12 cellular contexts compared by ENCODE assay signal in the genomic region with DNA sequence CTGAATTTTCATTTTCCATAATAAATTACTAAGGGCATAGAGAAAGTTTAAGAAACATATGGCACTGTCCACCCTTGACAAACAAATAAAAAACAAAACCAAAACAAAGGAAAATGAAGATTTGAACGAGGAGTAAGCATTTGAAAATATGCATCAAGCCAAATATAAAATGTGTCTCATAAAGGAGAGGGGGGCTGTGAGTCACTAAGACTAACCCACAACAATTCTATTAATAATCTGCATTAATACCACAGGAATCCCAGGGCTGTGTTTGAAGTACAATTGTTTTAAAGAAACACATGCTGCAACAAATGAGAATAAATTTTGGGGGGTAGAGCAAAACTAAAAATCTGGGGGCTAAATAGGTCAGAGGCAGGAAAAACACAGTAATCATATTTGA. TPM values are rescaled to one million over a fixed set of nuclear protein-coding genes. Genes with fewer than 3 reads are reported as not detected.
DNase-seq lines count a peak whose midpoint lies in the region; ATAC-seq, FAIRE-seq and TF ChIP-seq lines count a peak whose summit lies in the region.
"Had no signal": no experiment of that assay in that cellular context is flagged by ENCODE, and none has a peak within 500 bp of the region (broad histone marks: within the 10 kb centered on the region; RNA-seq: fewer than 3 reads in every experiment).

No MANE protein-coding gene starts in this region.

- in situ Hi-C loops in GM12878 (cut with MboI): no loop called here

- CTCF ChIA-PET in OCI-LY7 (lab: Charles Lee; ENCODE audit: unreplicated experiment) (no interaction called here), GM12878 (lab: Yijun Ruan, JAX) (no interaction called here)

- H3K4me3 ChIP-seq in OCI-LY7 (ENCODE audit: low read depth, low read length, poor library complexity, severe bottlenecking): no peak overlapping the region
- H3K4me3 ChIP-seq in GM12878: no peak overlapping the region
- H3K4me3 ChIP-seq: dorsolateral prefrontal cortex, left lung, thoracic aorta had no signal

- no peaks in the 10 kb centered on the region for H3K79me2 ChIP-seq in OCI-LY7 (ENCODE audit: insufficient read depth, low read depth, low read length)
- H3K79me2 ChIP-seq in GM12878 (ENCODE audit: control insufficient read depth, insufficient read depth, low read length): no peaks in the 10 kb centered on the region

- 0% methylated on average over 1 of the region's 1 CpG for WGBS in GM12878 (ENCODE audit: insufficient coverage, insufficient replicate concordance, low lambda C conversion rate, missing lambda C conversion rate)

- no peak overlapping the region for H3K4me2 ChIP-seq in OCI-LY7 (ENCODE audit: low read length)
- no peak overlapping the region for H3K4me2 ChIP-seq in GM12878 (ENCODE audit: control insufficient read depth, insufficient read depth)

- no peaks in the 10 kb centered on the region for H3K9me2 ChIP-seq in OCI-LY7 (ENCODE audit: insufficient read depth, low read length)

- DNase-seq in ELR (ENCODE audit: low read depth) (peak; percentile 79), OCI-LY7 (ENCODE audit: low spot score) (no peak), GM12878 (ENCODE audit: low read depth, low spot score) (no peak), renal cortical epithelial cell (ENCODE audit: low read depth) (peak; percentile 14), NCI-H526 treated with DMSO at 0.1 percent for 48 hours (lab: John Stamatoyannopoulos, UW) (no peak), epidermal melanocyte (ENCODE audit: insufficient read length, low spot score) (no peak)
- DNase-seq: activated naive CD4-positive, alpha-beta T cell treated with anti-CD3 and anti-CD28 coated beads, Interleukin-2, amount 50 U/mL, for 16 hours; dorsolateral prefrontal cortex; left lung; T-helper 1 cell had no signal

- no peaks in the 10 kb centered on the region for H4K20me1 ChIP-seq in OCI-LY7 (ENCODE audit: insufficient read depth, low read length)
- no peaks in the 10 kb centered on the region for H4K20me1 ChIP-seq in GM12878 (ENCODE audit: control insufficient read depth, insufficient read depth)

- RAD21 ChIA-PET in GM12878 (lab: Charles Lee; ENCODE audit: unreplicated experiment): interaction anchor here (1.2 kb wide), 1 partner anchor 9 kb away, joined by 3 read pairs; no protein-coding TSS in a partner anchor

- TF ChIP-seq CTCF in OCI-LY7 (conservative IDR thresholded peaks at IDR 0.05; ENCODE audit: low read length): no peak
- no peak for TF ChIP-seq CTCF in GM12878 (IDR thresholded peaks at IDR 0.05 in 2 of 3, conservative IDR thresholded peaks at IDR 0.05 in 1 of 3; ENCODE audit: control insufficient read depth in 2 of 3, extremely low read depth in 1 of 3, insufficient read depth in 1 of 3, low read depth in 3 of 3, low read length in 3 of 3)

- no peaks in the 10 kb centered on the region for H3K27me3 ChIP-seq in GM12878 (replicated peaks in 1 of 2; ENCODE audit: control insufficient read depth in 2 of 2, insufficient read depth in 2 of 2, low read length in 1 of 2)
- H3K27me3 ChIP-seq: dorsolateral prefrontal cortex, left lung had no signal

- intact Hi-C loops in OCI-LY7 (cut with micrococcal nuclease; ENCODE audit: unreplicated experiment): no loop called here
- intact Hi-C loops in GM12878 (cut with micrococcal nuclease; ENCODE audit: unreplicated experiment): no loop called here

- TF ChIP-seq POLR2A in GM12878 (IDR thresholded peaks at IDR 0.05; ENCODE audit: low read depth, low read length): no peak

- peaks cover 10% of the 10 kb centered on the region; the same call in 1 of the 2 replicates for H3K9me3 ChIP-seq in OCI-LY7 (ENCODE audit: low read length)
- no peaks in the 10 kb centered on the region; the same call in 1 of the 3 replicates for H3K9me3 ChIP-seq in GM12878 (replicated peaks; ENCODE audit: control insufficient read depth, insufficient read depth, low read length)
- H3K9me3 ChIP-seq: left lung, thoracic aorta had no signal

- H3K4me1 ChIP-seq in OCI-LY7 (ENCODE audit: insufficient read depth, low read length, poor library complexity, severe bottlenecking) (peaks cover 23% of the 10 kb centered on the region), GM12878 (ENCODE audit: control insufficient read depth, insufficient read depth, low read length) (no peaks in the 10 kb centered on the region)

- no TSS peak for BruUV-seq in OCI-LY7 (replicated peaks; lab: Mats Ljungman, UMichigan)
- BruUV-seq in GM12878 (replicated peaks; lab: Mats Ljungman, UMichigan): no TSS peak

- H3K27ac ChIP-seq in OCI-LY7 (ENCODE audit: low read depth, low read length, poor library complexity, severe bottlenecking): no peak overlapping the region
- no peak overlapping the region for H3K27ac ChIP-seq in GM12878 (ENCODE audit: control insufficient read depth, insufficient read depth)
- H3K27ac ChIP-seq: dorsolateral prefrontal cortex, left lung, thoracic aorta had no signal

- POLR2A ChIA-PET in OCI-LY7 (lab: Charles Lee) (interaction anchor here (1.0 to 2.6 kb wide), 6 partner anchors 8 to 51 kb away, joined by 3 to 14 read pairs (median 4); no protein-coding TSS in a partner anchor), GM12878 (lab: Charles Lee) (no interaction called here)

- SMC1A ChIA-PET in GM12878 (lab: Charles Lee; ENCODE audit: uncharacterized antibody, unreplicated experiment): interaction anchor here (1.1 to 2.6 kb wide), 5 partner anchors 9 to 146 kb away, joined by 3 to 9 read pairs (median 5); no protein-coding TSS in a partner anchor

- no peak for TF ChIP-seq EP300 in GM12878 (IDR thresholded peaks at IDR 0.05; ENCODE audit: borderline replicate concordance in 1 of 2, control insufficient read depth in 1 of 2, low read depth in 2 of 2, low read length in 2 of 2)

- FAIRE-seq in GM12878 (lab: Jason Lieb, UNC): no peak

- TF ChIP-seq RAD21 in GM12878 (IDR thresholded peaks at IDR 0.05; ENCODE audit: insufficient read depth, low read depth, low read length): no peak

- peak; percentile 40 for ATAC-seq in GM12878
- ATAC-seq in HG03108 (IDR thresholded peaks at IDR 0.05; ENCODE audit: unreplicated experiment): no peak
- ATAC-seq: left lung had no signal

- H2AFZ ChIP-seq in OCI-LY7 (ENCODE audit: low read length) (peak overlapping the region; percentile 30; the same call in 1 of the 2 replicates), GM12878 (ENCODE audit: control insufficient read depth, low read depth, low read length) (no peak overlapping the region)

- no peaks in the 10 kb centered on the region; the same call in 1 of the 2 replicates for H3K36me3 ChIP-seq in OCI-LY7 (ENCODE audit: insufficient read depth, low read length)
- H3K36me3 ChIP-seq in GM12878 (ENCODE audit: control insufficient read depth in 2 of 2, insufficient read depth in 2 of 2, low read length in 1 of 2): peaks cover 2 to 10% of the 10 kb centered on the region in 2 experiments; a peak in 3 of 4 replicates
- H3K36me3 ChIP-seq: left lung, thoracic aorta had no signal

- H3K9ac ChIP-seq in GM12878 (ENCODE audit: control insufficient read depth, insufficient read depth, low read length): no peak overlapping the region

TF ChIP-seq in GM12878, 131 proteins besides CTCF, POLR2A, EP300 and RAD21:
- TF ChIP-seq RUNX3 (IDR thresholded peaks at IDR 0.05; ENCODE audit: low read length): peak; percentile 41; the same call in 1 of the 2 replicates
- no peak for TF ChIP-seq SMAD5 (IDR thresholded peaks at IDR 0.05; ENCODE audit: low read depth)
- TF ChIP-seq SIX5 (IDR thresholded peaks at IDR 0.05; ENCODE audit: low read depth, low read length, severe bottlenecking): no peak
- 0 out of 2 replicates have a peak, but pooled peaks have one; percentile 23 for TF ChIP-seq MEF2A (IDR thresholded peaks at IDR 0.05; ENCODE audit: insufficient read depth, low read depth, low read length)
- no peak for TF ChIP-seq NKRF (conservative IDR thresholded peaks at IDR 0.05)

RNA-seq across cellular contexts. Expression of gene STK17B, which starts 53.8 kb away (rescaled TPM):
- 87.4 and 95.0 TPM in 2 replicates for total RNA-seq in OCI-LY7 (2014; rRNA removed; shearing (Covaris generic))
- 148 and 182 TPM in 2 replicates for total RNA-seq in OCI-LY7 (2022)
- total RNA-seq in GM12878 (2013; cell fraction: nucleolus; rRNA removed): 287 and 297 TPM in 2 replicates
- 79.5 and 93.8 TPM in 2 replicates for total RNA-seq in GM12878 (2014; rRNA removed)
- 108 and 112 TPM in 2 replicates for total RNA-seq in GM12878 (2014; rRNA removed; fragmentation: Illumina TruSeq; extraction: Trizol)
- total RNA-seq in GM12878 (2021): 73.3 and 74.2 TPM in 2 replicates
- 16.7 TPM for polyA plus RNA-seq in GM12878 (2011; ENCODE audit: low read depth)
- polyA plus RNA-seq in GM12878 (2011; rRNA removed): 78.5 and 140 TPM in 2 replicates
- polyA plus RNA-seq in GM12878 (2011; cell fraction: cytosol; rRNA removed): 21.6 and 28.7 TPM in 2 replicates
- polyA plus RNA-seq in GM12878 (2011; cell fraction: nucleus; rRNA removed): 22.5 and 24.8 TPM in 2 replicates
- 34.8 and 37.2 TPM in 2 replicates for polyA plus RNA-seq in GM12878 (2012)
- 55.3 and 75.5 TPM in 2 replicates for polyA plus RNA-seq in GM12878 (2014; fragmentation: Illumina TruSeq; extraction: Trizol)
- 10 to 100 TPM; 21.2 to 28.2 TPM for polyA plus RNA-seq in GM12878 (2014; fragmentation: Nextera tagmentation; extraction: Ambion mirVana)
- 27.6 and 35.5 TPM in 2 replicates for polyA plus RNA-seq in GM12878 (2014; rRNA removed)
- 10 to 100 TPM; 46.2 to 52.1 TPM for polyA plus RNA-seq in GM12878 (2016; fragmentation: Nextera tagmentation; extraction: Ambion mirVana)
- 64.3 and 113 TPM in 2 replicates for polyA minus RNA-seq in GM12878 (2011; rRNA and poly(A)+ RNA removed)
- 42.9 and 44.6 TPM in 2 replicates for polyA minus RNA-seq in GM12878 (2011; cell fraction: cytosol; rRNA and poly(A)+ RNA removed)
- 38.0 and 57.0 TPM in 2 replicates for polyA minus RNA-seq in GM12878 (2011; cell fraction: nucleus; rRNA and poly(A)+ RNA removed)
- total RNA-seq in renal cortical epithelial cell: 21.5 and 32.8 TPM in 2 replicates

Comparison
In these comparisons a context has a peak if more than half of its experiments do, and no peak if none do; other contexts are left out.
1. DNase-seq: peak in ELR (single experiment) and renal cortical epithelial cell (single experiment); none in OCI-LY7 (single experiment), GM12878 (single experiment), NCI-H526 treated with DMSO at 0.1 percent for 48 hours (single experiment) and epidermal melanocyte (single experiment).